9 cellular contexts compared by ENCODE assay signal in the genomic region with DNA sequence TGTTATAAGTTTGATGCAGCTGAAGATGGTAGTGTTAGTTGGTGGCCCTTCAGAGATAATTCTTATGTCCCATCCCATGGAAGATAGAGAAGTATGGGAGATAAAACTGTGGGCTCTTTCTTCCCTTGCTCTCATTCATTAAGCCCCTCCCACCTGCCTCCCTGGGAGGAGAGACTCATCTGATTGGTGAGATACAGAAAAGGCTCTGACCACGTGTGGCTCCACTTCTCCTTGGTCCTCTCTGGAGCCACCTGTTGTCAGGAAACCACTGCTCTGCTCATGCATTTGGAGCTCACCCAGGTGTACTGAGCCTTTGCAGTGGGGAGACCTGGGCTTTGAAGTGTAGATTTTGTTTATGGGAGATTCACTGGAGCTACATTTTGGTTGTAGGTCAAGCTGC.
"Had no signal": no experiment of that assay in that cellular context is flagged by ENCODE, and none has a peak within 500 bp of the region (broad histone marks: within the 10 kb centered on the region; RNA-seq: fewer than 3 reads in every experiment).

No MANE protein-coding gene starts in this region.

- ATAC-seq: HCT116, HepG2 had no signal

- H3K36me3 ChIP-seq: HAP-1 had no signal

- H2AFZ ChIP-seq: GM23248 had no signal

- H3K4me3 ChIP-seq: GM23248, HAP-1 had no signal

- H3K27ac ChIP-seq: GM23248, HL-60 had no signal

- H3K9ac ChIP-seq: GM23248 had no signal

- DNase-seq: GM23248, GOT3, H7, HFFc6, KG1 had no signal

- H3K9me3 ChIP-seq: HAP-1 had no signal

- H3K4me1 ChIP-seq: HAP-1 had no signal
